In genomic region chr1:116909511-116910378, GRCh38 we compare ENCODE assay signal across 8 cellular contexts. TPM values are rescaled to one million over a fixed set of nuclear protein-coding genes. Genes with fewer than 3 reads are reported as not detected.
A peak's percentile ranks its signal among the peaks of the same experiment; 100 is the strongest.
DNase-seq lines count a peak whose midpoint lies in the region; ATAC-seq and TF ChIP-seq lines count a peak whose summit lies in the region.

PTGFRN (plus strand) TSS chr1:116909916; CDS start chr1:116910204, 288 bp downstream.

- no peaks in the 10 kb centered on the region for H3K36me3 Mint-ChIP-seq in osteocyte (ENCODE audit: unreplicated experiment)

- intact Hi-C loops in PC-9 (cut with micrococcal nuclease; ENCODE audit: unreplicated experiment), result loop anchor here (1.0 to 10.0 kb wide), 3 partner anchors 142 to 335 kb away; partner anchors contain the start of gene CD58
- intact Hi-C loops in cardiac septum (cut with DNase I), result loop anchor here (10.0 kb wide), 1 partner anchor 335 kb away; the partner anchor contains the start of gene CD58

- H3K4me2 ChIP-seq in PC-9, result peak within 1 kb of the TSS; percentile 97

- CTCF ChIA-PET in PC-9 (lab: Charles Lee), result no interaction called here

- H3K4me1 ChIP-seq in PC-9 (replicated peaks; ENCODE audit: insufficient read depth), result peaks cover 56% of the 10 kb centered on the region

- H3K4me3 Mint-ChIP-seq in osteocyte (ENCODE audit: unreplicated experiment), result peak within 1 kb of the TSS; percentile 79

- BruUV-seq in PC-9 (replicated peaks; lab: Mats Ljungman, UMichigan), result TSS peak; percentile 34

- H3K36me3 ChIP-seq in PC-9 (ENCODE audit: low read depth), result no peaks in the 10 kb centered on the region

- peak within 1 kb of the TSS; percentile 77 for H3K4me3 ChIP-seq in PC-9

- WGBS in adipose tissue, 3 donors, result 5 to 6% (median 6%) methylated on average over 63 to 86 of the region's 86 CpGs

- H4K20me1 ChIP-seq in PC-9 (ENCODE audit: insufficient read depth), result no peaks in the 10 kb centered on the region

- no peaks in the 10 kb centered on the region for H3K9me3 ChIP-seq in PC-9 (ENCODE audit: insufficient read depth, low read depth)

- H3F3A ChIP-seq in PC-9 (ENCODE audit: insufficient read depth, low read depth), result peaks cover 18% of the 10 kb centered on the region

- DNase-seq in activated T-cell treated with anti-CD3 and anti-CD28 coated beads for 1 hour (ENCODE audit: low read depth), result peak; percentile 9
- no peak for DNase-seq in activated T-cell treated with anti-CD3 and anti-CD28 coated beads for 4 hours
- DNase-seq in PC-9, result peak; percentile 53 to 68
- peak; percentile 77 for DNase-seq in cardiac septum (ENCODE audit: low spot score)
- DNase-seq in osteocyte (ENCODE audit: extremely low spot score, unreplicated experiment), result peak; percentile 89

- H3K9me3 Mint-ChIP-seq in osteocyte (ENCODE audit: unreplicated experiment), result no peaks in the 10 kb centered on the region

- peaks cover 6% of the 10 kb centered on the region for H3K4me1 Mint-ChIP-seq in osteocyte (ENCODE audit: unreplicated experiment)

- POLR2A ChIA-PET in PC-9 (lab: Charles Lee; ENCODE audit: unreplicated experiment), result no interaction called here

- no peaks in the 10 kb centered on the region for H3K9me2 ChIP-seq in PC-9 (ENCODE audit: insufficient read depth)

- TF ChIP-seq CTCF in PC-9 (conservative IDR thresholded peaks at IDR 0.05) (no peak), osteocyte (IDR thresholded peaks at IDR 0.05) (no peak)

- H3K27ac ChIP-seq in PC-9 (peak within 1 kb of the TSS; percentile 21), adipose tissue (ENCODE audit: low read depth, low read length) (peak within 1 kb of the TSS; percentile 31)

- H3K27me3 Mint-ChIP-seq in osteocyte (ENCODE audit: unreplicated experiment), result no peaks in the 10 kb centered on the region

- H3K27ac Mint-ChIP-seq in osteocyte (ENCODE audit: unreplicated experiment), result peak within 1 kb of the TSS; percentile 65

- peaks cover 43% of the 10 kb centered on the region for H3K79me2 ChIP-seq in PC-9 (ENCODE audit: low read depth)

- no peaks in the 10 kb centered on the region for H3K27me3 ChIP-seq in PC-9 (ENCODE audit: insufficient read depth, low read depth)

- no peak for ATAC-seq in HG03565 (IDR thresholded peaks at IDR 0.05; ENCODE audit: unreplicated experiment)
- no peak for ATAC-seq in GM21447 (IDR thresholded peaks at IDR 0.05; ENCODE audit: unreplicated experiment)

- peak within 1 kb of the TSS; percentile 93 for H2AFZ ChIP-seq in PC-9

RNA-seq across cellular contexts. Expression of gene PTGFRN, which starts in this region (rescaled TPM):
- total RNA-seq in PC-9 (2021) (83.7 and 87.3 TPM in 2 replicates), cardiac septum (216 TPM), osteocyte (51.1 and 52.9 TPM in 2 replicates)
- 10 to 100 TPM in 1 of 3 donors, 1 to 10 TPM in 2; 6.6 to 15.4 (median 8.7) TPM for polyA plus RNA-seq in adipose tissue
